1 cellular context compared by ENCODE assay signal in the genomic region with DNA sequence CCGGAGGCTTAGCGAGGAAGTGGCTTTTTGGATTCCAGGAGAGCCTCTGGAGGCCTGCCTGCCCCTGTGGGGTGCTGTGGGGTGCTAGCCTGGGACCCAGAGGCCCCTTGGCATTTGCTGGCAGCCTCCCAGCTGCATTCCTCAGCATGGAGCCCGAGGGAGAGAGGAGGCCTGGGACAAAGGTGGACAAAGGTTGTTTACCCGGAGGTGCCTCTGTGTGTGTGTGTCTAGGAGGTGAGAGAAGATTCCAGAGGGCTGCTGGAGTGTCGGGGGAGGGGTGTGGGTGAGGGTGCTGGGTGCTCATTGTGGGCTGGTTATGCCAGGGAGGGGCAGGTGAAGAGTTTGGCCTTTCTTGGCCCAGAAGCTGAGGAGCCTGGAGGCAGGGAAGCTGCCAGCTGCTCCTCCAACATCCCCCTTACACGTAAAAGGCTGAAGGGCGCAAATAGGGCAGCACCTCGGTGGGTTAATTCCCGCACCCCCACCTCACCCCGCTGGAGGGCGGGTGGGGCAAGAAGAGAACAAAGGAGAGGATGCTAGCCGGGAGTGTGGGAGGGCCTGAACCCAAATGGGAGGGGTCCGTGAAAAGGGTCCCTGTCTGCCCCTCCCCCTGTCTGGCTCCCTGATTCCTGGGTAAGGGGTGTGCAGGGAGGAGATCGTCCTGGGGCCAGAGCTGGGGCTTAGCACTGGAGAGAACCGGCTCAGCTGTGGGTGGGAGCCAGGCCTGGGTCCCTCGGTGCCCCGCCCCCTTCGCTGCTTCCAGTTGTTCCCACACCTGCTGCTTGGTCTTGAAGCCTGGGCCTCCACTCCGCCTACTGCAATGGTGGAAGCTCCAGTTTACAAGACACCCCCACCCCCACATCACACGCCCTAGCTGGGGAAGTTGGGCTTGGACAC.
A peak's percentile ranks its signal among the peaks of the same experiment; 100 is the strongest.
TF ChIP-seq lines count a peak whose summit lies in the region.

No MANE protein-coding gene starts in this region.

TF ChIP-seq in HepG2, 621 proteins besides CTCF, POLR2A, EP300 and RAD21 (continued from another document and continues in another):
- TF ChIP-seq, protein P1, sequence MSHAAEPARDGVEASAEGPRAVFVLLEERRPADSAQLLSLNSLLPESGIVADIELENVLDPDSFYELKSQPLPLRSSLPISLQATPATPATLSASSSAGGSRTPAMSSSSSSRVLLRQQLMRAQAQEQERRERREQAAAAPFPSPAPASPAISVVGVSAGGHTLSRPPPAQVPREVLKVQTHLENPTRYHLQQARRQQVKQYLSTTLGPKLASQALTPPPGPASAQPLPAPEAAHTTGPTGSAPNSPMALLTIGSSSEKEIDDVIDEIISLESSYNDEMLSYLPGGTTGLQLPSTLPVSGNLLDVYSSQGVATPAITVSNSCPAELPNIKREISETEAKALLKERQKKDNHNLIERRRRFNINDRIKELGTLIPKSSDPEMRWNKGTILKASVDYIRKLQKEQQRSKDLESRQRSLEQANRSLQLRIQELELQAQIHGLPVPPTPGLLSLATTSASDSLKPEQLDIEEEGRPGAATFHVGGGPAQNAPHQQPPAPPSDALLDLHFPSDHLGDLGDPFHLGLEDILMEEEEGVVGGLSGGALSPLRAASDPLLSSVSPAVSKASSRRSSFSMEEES (CRISPR knock-in tag; IDR thresholded peaks at IDR 0.05) = peak; percentile 61; the same call in 1 of the 2 replicates
- no peak for TF ChIP-seq THYN1 (CRISPR knock-in tag; IDR thresholded peaks at IDR 0.05; ENCODE audit: borderline replicate concordance, low read depth)
- TF ChIP-seq, protein P2, sequence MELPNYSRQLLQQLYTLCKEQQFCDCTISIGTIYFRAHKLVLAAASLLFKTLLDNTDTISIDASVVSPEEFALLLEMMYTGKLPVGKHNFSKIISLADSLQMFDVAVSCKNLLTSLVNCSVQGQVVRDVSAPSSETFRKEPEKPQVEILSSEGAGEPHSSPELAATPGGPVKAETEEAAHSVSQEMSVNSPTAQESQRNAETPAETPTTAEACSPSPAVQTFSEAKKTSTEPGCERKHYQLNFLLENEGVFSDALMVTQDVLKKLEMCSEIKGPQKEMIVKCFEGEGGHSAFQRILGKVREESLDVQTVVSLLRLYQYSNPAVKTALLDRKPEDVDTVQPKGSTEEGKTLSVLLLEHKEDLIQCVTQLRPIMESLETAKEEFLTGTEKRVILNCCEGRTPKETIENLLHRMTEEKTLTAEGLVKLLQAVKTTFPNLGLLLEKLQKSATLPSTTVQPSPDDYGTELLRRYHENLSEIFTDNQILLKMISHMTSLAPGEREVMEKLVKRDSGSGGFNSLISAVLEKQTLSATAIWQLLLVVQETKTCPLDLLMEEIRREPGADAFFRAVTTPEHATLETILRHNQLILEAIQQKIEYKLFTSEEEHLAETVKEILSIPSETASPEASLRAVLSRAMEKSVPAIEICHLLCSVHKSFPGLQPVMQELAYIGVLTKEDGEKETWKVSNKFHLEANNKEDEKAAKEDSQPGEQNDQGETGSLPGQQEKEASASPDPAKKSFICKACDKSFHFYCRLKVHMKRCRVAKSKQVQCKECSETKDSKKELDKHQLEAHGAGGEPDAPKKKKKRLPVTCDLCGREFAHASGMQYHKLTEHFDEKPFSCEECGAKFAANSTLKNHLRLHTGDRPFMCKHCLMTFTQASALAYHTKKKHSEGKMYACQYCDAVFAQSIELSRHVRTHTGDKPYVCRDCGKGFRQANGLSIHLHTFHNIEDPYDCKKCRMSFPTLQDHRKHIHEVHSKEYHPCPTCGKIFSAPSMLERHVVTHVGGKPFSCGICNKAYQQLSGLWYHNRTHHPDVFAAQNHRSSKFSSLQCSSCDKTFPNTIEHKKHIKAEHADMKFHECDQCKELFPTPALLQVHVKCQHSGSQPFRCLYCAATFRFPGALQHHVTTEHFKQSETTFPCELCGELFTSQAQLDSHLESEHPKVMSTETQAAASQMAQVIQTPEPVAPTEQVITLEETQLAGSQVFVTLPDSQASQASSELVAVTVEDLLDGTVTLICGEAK (IDR thresholded peaks at IDR 0.05) = no peak
- TF ChIP-seq, protein P2 (CRISPR knock-in tag; IDR thresholded peaks at IDR 0.05) = peak; percentile 37; the same call in 1 of the 2 replicates
- TF ChIP-seq ZNF260 (CRISPR knock-in tag; IDR thresholded peaks at IDR 0.05; ENCODE audit: borderline replicate concordance, low read depth) = no peak; the same call in 1 of the 2 replicates
- TF ChIP-seq, protein P3, sequence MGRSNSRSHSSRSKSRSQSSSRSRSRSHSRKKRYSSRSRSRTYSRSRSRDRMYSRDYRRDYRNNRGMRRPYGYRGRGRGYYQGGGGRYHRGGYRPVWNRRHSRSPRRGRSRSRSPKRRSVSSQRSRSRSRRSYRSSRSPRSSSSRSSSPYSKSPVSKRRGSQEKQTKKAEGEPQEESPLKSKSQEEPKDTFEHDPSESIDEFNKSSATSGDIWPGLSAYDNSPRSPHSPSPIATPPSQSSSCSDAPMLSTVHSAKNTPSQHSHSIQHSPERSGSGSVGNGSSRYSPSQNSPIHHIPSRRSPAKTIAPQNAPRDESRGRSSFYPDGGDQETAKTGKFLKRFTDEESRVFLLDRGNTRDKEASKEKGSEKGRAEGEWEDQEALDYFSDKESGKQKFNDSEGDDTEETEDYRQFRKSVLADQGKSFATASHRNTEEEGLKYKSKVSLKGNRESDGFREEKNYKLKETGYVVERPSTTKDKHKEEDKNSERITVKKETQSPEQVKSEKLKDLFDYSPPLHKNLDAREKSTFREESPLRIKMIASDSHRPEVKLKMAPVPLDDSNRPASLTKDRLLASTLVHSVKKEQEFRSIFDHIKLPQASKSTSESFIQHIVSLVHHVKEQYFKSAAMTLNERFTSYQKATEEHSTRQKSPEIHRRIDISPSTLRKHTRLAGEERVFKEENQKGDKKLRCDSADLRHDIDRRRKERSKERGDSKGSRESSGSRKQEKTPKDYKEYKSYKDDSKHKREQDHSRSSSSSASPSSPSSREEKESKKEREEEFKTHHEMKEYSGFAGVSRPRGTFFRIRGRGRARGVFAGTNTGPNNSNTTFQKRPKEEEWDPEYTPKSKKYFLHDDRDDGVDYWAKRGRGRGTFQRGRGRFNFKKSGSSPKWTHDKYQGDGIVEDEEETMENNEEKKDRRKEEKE (IDR thresholded peaks at IDR 0.05) = no peak
- TF ChIP-seq MIXL1 (CRISPR knock-in tag; IDR thresholded peaks at IDR 0.05) = peak; percentile 74; the same call in 1 of the 2 replicates
- TF ChIP-seq HOXA7 (CRISPR knock-in tag; IDR thresholded peaks at IDR 0.05) = no peak
- no peak for TF ChIP-seq SP1 (IDR thresholded peaks at IDR 0.05)
- TF ChIP-seq SP1 (CRISPR knock-in tag; IDR thresholded peaks at IDR 0.05) = peak; percentile 31
- TF ChIP-seq, protein P4, sequence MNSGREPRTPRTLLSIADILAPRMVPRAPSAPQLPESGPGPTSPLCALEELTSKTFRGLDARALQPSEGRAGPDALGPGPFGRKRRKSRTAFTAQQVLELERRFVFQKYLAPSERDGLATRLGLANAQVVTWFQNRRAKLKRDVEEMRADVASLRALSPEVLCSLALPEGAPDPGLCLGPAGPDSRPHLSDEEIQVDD (CRISPR knock-in tag; IDR thresholded peaks at IDR 0.05; ENCODE audit: borderline replicate concordance) = 0 out of 2 replicates have a peak, but pooled peaks have one; percentile 26
- peak; percentile 58 for TF ChIP-seq PTBP1 (IDR thresholded peaks at IDR 0.05; ENCODE audit: low read depth, low read length, poor library complexity, severe bottlenecking)
- TF ChIP-seq, protein P5, sequence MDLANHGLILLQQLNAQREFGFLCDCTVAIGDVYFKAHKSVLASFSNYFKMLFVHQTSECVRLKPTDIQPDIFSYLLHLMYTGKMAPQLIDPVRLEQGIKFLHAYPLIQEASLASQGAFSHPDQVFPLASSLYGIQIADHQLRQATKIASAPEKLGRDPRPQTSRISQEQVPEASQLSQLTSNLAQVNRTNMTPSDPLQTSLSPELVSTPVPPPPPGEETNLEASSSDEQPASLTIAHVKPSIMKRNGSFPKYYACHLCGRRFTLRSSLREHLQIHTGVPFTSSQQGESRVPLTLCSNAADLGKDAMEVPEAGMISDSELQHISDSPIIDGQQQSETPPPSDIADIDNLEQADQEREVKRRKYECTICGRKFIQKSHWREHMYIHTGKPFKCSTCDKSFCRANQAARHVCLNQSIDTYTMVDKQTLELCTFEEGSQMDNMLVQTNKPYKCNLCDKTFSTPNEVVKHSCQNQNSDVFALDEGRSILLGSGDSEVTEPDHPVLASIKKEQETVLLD (CRISPR knock-in tag; IDR thresholded peaks at IDR 0.05; ENCODE audit: low read depth) = no peak
- 0 out of 2 replicates have a peak, but pooled peaks have one; percentile 14 for TF ChIP-seq PRMT3 (CRISPR knock-in tag; IDR thresholded peaks at IDR 0.05; ENCODE audit: borderline replicate concordance, low read depth)
- TF ChIP-seq ZNF333 (CRISPR knock-in tag; IDR thresholded peaks at IDR 0.05; ENCODE audit: borderline replicate concordance) = no peak
- no peak for TF ChIP-seq NFE2L2 (IDR thresholded peaks at IDR 0.05; ENCODE audit: low read length)
- no peak for TF ChIP-seq RFX1 (IDR thresholded peaks at IDR 0.05)
- TF ChIP-seq, protein P6, sequence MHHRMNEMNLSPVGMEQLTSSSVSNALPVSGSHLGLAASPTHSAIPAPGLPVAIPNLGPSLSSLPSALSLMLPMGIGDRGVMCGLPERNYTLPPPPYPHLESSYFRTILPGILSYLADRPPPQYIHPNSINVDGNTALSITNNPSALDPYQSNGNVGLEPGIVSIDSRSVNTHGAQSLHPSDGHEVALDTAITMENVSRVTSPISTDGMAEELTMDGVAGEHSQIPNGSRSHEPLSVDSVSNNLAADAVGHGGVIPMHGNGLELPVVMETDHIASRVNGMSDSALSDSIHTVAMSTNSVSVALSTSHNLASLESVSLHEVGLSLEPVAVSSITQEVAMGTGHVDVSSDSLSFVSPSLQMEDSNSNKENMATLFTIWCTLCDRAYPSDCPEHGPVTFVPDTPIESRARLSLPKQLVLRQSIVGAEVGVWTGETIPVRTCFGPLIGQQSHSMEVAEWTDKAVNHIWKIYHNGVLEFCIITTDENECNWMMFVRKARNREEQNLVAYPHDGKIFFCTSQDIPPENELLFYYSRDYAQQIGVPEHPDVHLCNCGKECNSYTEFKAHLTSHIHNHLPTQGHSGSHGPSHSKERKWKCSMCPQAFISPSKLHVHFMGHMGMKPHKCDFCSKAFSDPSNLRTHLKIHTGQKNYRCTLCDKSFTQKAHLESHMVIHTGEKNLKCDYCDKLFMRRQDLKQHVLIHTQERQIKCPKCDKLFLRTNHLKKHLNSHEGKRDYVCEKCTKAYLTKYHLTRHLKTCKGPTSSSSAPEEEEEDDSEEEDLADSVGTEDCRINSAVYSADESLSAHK (CRISPR knock-in tag; IDR thresholded peaks at IDR 0.05; ENCODE audit: borderline replicate concordance) = no peak
- TF ChIP-seq, protein P7, sequence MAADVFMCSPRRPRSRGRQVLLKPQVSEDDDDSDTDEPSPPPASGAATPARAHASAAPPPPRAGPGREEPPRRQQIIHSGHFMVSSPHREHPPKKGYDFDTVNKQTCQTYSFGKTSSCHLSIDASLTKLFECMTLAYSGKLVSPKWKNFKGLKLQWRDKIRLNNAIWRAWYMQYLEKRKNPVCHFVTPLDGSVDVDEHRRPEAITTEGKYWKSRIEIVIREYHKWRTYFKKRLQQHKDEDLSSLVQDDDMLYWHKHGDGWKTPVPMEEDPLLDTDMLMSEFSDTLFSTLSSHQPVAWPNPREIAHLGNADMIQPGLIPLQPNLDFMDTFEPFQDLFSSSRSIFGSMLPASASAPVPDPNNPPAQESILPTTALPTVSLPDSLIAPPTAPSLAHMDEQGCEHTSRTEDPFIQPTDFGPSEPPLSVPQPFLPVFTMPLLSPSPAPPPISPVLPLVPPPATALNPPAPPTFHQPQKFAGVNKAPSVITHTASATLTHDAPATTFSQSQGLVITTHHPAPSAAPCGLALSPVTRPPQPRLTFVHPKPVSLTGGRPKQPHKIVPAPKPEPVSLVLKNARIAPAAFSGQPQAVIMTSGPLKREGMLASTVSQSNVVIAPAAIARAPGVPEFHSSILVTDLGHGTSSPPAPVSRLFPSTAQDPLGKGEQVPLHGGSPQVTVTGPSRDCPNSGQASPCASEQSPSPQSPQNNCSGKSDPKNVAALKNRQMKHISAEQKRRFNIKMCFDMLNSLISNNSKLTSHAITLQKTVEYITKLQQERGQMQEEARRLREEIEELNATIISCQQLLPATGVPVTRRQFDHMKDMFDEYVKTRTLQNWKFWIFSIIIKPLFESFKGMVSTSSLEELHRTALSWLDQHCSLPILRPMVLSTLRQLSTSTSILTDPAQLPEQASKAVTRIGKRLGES (CRISPR knock-in tag; IDR thresholded peaks at IDR 0.05; ENCODE audit: borderline replicate concordance) = no peak
- no peak for TF ChIP-seq CENPT (CRISPR knock-in tag; IDR thresholded peaks at IDR 0.05; ENCODE audit: low read depth)
- TF ChIP-seq ZBTB7B (CRISPR knock-in tag; IDR thresholded peaks at IDR 0.05) = peak; percentile 65
- 0 out of 2 replicates have a peak, but pooled peaks have one; percentile 15 for TF ChIP-seq ZNF446 (CRISPR knock-in tag; IDR thresholded peaks at IDR 0.05)
- TF ChIP-seq ZNF343 (CRISPR knock-in tag; IDR thresholded peaks at IDR 0.05) = peak; percentile 69; the same call in 1 of the 2 replicates
- peak; percentile 81 for TF ChIP-seq ZNF350 (CRISPR knock-in tag; IDR thresholded peaks at IDR 0.05; ENCODE audit: borderline replicate concordance, low read depth)
- TF ChIP-seq, protein P8, sequence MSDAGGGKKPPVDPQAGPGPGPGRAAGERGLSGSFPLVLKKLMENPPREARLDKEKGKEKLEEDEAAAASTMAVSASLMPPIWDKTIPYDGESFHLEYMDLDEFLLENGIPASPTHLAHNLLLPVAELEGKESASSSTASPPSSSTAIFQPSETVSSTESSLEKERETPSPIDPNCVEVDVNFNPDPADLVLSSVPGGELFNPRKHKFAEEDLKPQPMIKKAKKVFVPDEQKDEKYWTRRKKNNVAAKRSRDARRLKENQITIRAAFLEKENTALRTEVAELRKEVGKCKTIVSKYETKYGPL (CRISPR knock-in tag; IDR thresholded peaks at IDR 0.05) = no peak
- TF ChIP-seq SMC3 (IDR thresholded peaks at IDR 0.05; ENCODE audit: low read length) = no peak
